ENCODE assay signal across 10 cellular contexts in genomic region chr9:696332-697090, GRCh38.
A peak's percentile ranks its signal among the peaks of the same experiment; 100 is the strongest.
DNase-seq lines count a peak whose midpoint lies in the region; ATAC-seq and TF ChIP-seq lines count a peak whose summit lies in the region.
"Had no signal": no experiment of that assay in that cellular context is flagged by ENCODE, and none has a peak within 500 bp of the region (broad histone marks: within the 10 kb centered on the region; RNA-seq: fewer than 3 reads in every experiment).

No MANE protein-coding gene starts in this region.

- TF ChIP-seq POLR2A in sigmoid colon (IDR thresholded peaks at IDR 0.05) (no peak), erythroblast (IDR thresholded peaks at IDR 0.05; ENCODE audit: low read length) (no peak)

- H3K36me3 ChIP-seq in ascending aorta (peaks cover 0 to 5% of the 10 kb centered on the region in 2 donors), cardiac muscle cell (no peaks in the 10 kb centered on the region), sigmoid colon (no peaks in the 10 kb centered on the region)
- H3K36me3 ChIP-seq: lower lobe of right lung had no signal

- H3K27ac ChIP-seq in ascending aorta: peak overlapping the region; percentile 86 to 95
- no peak overlapping the region for H3K27ac ChIP-seq in cardiac muscle cell
- peak overlapping the region; percentile 80 to 96 (median 91) for H3K27ac ChIP-seq in sigmoid colon

- H3K4me3 ChIP-seq in ascending aorta (peak overlapping the region; percentile 22 to 65), cardiac muscle cell (no peak overlapping the region), sigmoid colon (peak overlapping the region in 1 of 4 donors; percentile 35)
- H3K4me3 ChIP-seq: K562, lower lobe of right lung had no signal

- TF ChIP-seq CTCF in ascending aorta (IDR thresholded peaks at IDR 0.05) (no peak), cardiac muscle cell (IDR thresholded peaks at IDR 0.05; ENCODE audit: low read depth, low read length) (peak; percentile 28), sigmoid colon (IDR thresholded peaks at IDR 0.05) (peak in 2 of 4 experiments; percentile 11 to 25)

- peak in 1 of 4 donors; percentile 49 for TF ChIP-seq EP300 in sigmoid colon (IDR thresholded peaks at IDR 0.05)

- H3K27me3 ChIP-seq in ascending aorta: no peaks in the 10 kb centered on the region
- no peaks in the 10 kb centered on the region for H3K27me3 ChIP-seq in cardiac muscle cell
- no peaks in the 10 kb centered on the region for H3K27me3 ChIP-seq in sigmoid colon

- WGBS in sigmoid colon, 2 donors: 67 to 79% methylated on average over 8 of the region's 8 CpGs

- H3K9me3 ChIP-seq in ascending aorta: no peaks in the 10 kb centered on the region
- no peaks in the 10 kb centered on the region for H3K9me3 ChIP-seq in cardiac muscle cell (ENCODE audit: low read depth)
- H3K9me3 ChIP-seq in sigmoid colon: no peaks in the 10 kb centered on the region
- H3K9me3 ChIP-seq: lower lobe of right lung had no signal

- intact Hi-C loops in ascending aorta (cut with DNase I) (no loop called here), sigmoid colon (cut with DNase I) (no loop called here)

- peak; percentile 84 for DNase-seq in EH (ENCODE audit: low read depth)
- DNase-seq in ascending aorta (ENCODE audit: low spot score in 2 of 2): peak in 1 of 2 donors; percentile 83
- peak in 1 of 2 donors; percentile 70 for DNase-seq in cardiac muscle cell (ENCODE audit: low read depth in 1 of 2, low spot score in 1 of 2)
- peak; percentile 88 for DNase-seq in sigmoid colon
- no peak for DNase-seq in erythroblast (lab: John Stamatoyannopoulos, UW)
- no peak for DNase-seq in activated CD4-positive, alpha-beta T cell treated with anti-CD3 and anti-CD28 coated beads, Interleukin-2, amount 50 U/mL, for 4 hours
- DNase-seq: lower lobe of right lung had no signal

- ATAC-seq in GM19397 (IDR thresholded peaks at IDR 0.05; ENCODE audit: unreplicated experiment): no peak
- ATAC-seq in HG02852 (IDR thresholded peaks at IDR 0.05; ENCODE audit: unreplicated experiment): no peak
- ATAC-seq: K562 had no signal

- peaks cover 39 to 76% of the 10 kb centered on the region in 2 donors for H3K4me1 ChIP-seq in ascending aorta
- peaks cover 11% of the 10 kb centered on the region for H3K4me1 ChIP-seq in cardiac muscle cell (ENCODE audit: low read depth)
- peaks cover 0 to 89% (median 87%) of the 10 kb centered on the region in 4 donors for H3K4me1 ChIP-seq in sigmoid colon

Comparison
In these comparisons a context has a peak if more than half of its experiments do, and no peak if none do; other contexts are left out.
1. DNase-seq: peak in EH (single experiment) and sigmoid colon (single experiment); none in erythroblast (0 of 2) and activated CD4-positive, alpha-beta T cell treated with anti-CD3 and anti-CD28 coated beads, Interleukin-2, amount 50 U/mL, for 4 hours (0 of 2).